ENCODE assay signal across 10 cellular contexts in the genomic region with DNA sequence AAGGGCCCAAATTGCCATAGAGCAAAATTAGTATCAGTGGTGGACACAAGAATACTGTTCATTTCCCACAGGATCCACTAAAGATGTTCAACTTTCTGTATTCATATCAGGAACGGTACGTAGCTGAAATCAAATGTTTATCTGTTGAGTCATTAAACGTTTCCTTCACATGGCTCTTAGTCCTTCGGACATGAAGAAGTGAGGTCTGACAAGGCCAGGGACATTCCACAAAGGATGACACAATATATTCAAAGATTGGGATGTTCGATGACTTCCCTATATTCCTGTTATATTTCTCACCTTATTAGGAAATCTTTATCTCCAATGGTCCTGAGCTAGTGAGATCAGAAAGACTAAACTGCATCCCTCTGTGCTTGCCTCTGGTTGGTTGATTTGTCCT.
A peak's percentile ranks its signal among the peaks of the same experiment; 100 is the strongest.
DNase-seq lines count a peak whose midpoint lies in the region; ATAC-seq, FAIRE-seq and TF ChIP-seq lines count a peak whose summit lies in the region.
"Had no signal": no experiment of that assay in that cellular context is flagged by ENCODE, and none has a peak within 500 bp of the region (broad histone marks: within the 10 kb centered on the region; RNA-seq: fewer than 3 reads in every experiment).

No MANE protein-coding gene starts in this region.

- H3K9me3 ChIP-seq in keratinocyte (ENCODE audit: control insufficient read depth, low read depth, low read length) (no peaks in the 10 kb centered on the region), small intestine (ENCODE audit: control insufficient read depth, low read depth) (no peaks in the 10 kb centered on the region)

- no peaks in the 10 kb centered on the region for H3K9me3 Mint-ChIP-seq in WTC11

- ATAC-seq in WTC11 (no peak), HG02571 (IDR thresholded peaks at IDR 0.05; ENCODE audit: unreplicated experiment) (no peak)

- no peaks in the 10 kb centered on the region for H3K9me1 ChIP-seq in keratinocyte (ENCODE audit: control insufficient read depth, extremely low read depth, insufficient read depth, low read length)

- DNase-seq in AG04449 (ENCODE audit: low read depth, low spot score) (peak; percentile 88), HFF-Myc (ENCODE audit: extremely low read depth, low read depth) (peak; percentile 67), keratinocyte (ENCODE audit: low read depth, low spot score) (no peak), WTC11 (ENCODE audit: low spot score) (no peak), small intestine (no peak), mesenteric fat pad (ENCODE audit: low spot score) (no peak)
- DNase-seq: Calu3; effector CD8-positive, alpha-beta T cell had no signal

- dilution Hi-C loops in keratinocyte (cut with MboI; ENCODE audit: extremely low pct_ligation_motif_present, low sequenced_read_pairs): no loop called here

- H3K4me1 ChIP-seq in keratinocyte (ENCODE audit: control insufficient read depth, extremely low read depth, insufficient read depth, low read length): peaks cover 9% of the 10 kb centered on the region
- H3K4me1 ChIP-seq in small intestine (ENCODE audit: control insufficient read depth in 2 of 2, insufficient read depth in 1 of 2, low read depth in 1 of 2, low read length in 1 of 2): peaks cover 0 to 3% of the 10 kb centered on the region in 2 donors

- no peak overlapping the region for H3K4me3 Mint-ChIP-seq in WTC11

- peaks cover 14% of the 10 kb centered on the region for H3K36me3 Mint-ChIP-seq in WTC11

- H3K79me2 ChIP-seq in keratinocyte (ENCODE audit: control insufficient read depth, insufficient read depth, low read length): no peaks in the 10 kb centered on the region

- peak; percentile 29 for FAIRE-seq in keratinocyte (lab: Jason Lieb, UNC)
- FAIRE-seq in small intestine (lab: Jason Lieb, UNC): no peak

- no peaks in the 10 kb centered on the region for H3K27me3 Mint-ChIP-seq in WTC11 (ENCODE audit: low read depth)

- H3K36me3 ChIP-seq in keratinocyte (ENCODE audit: control insufficient read depth in 2 of 2, extremely low read depth in 1 of 2, insufficient read depth in 2 of 2, low read length in 2 of 2) (peaks cover 21 to 31% of the 10 kb centered on the region in 2 experiments), small intestine (ENCODE audit: control insufficient read depth in 2 of 2, insufficient read depth in 2 of 2, low read length in 2 of 2) (peaks cover 0 to 7% of the 10 kb centered on the region in 2 donors)

- no peaks in the 10 kb centered on the region for H3K27me3 ChIP-seq in keratinocyte (ENCODE audit: control insufficient read depth, extremely low read depth, insufficient read depth, low read length)
- no peaks in the 10 kb centered on the region for H3K27me3 ChIP-seq in small intestine (ENCODE audit: control insufficient read depth in 2 of 2, insufficient read depth in 2 of 2, low read length in 2 of 2)

- peak overlapping the region; percentile 22 for H3K27ac ChIP-seq in angular gyrus (ENCODE audit: low read depth, low read length)
- no peak overlapping the region for H3K27ac ChIP-seq in keratinocyte (ENCODE audit: control insufficient read depth, insufficient read depth, low read length)
- peak overlapping the region in 1 of 2 donors; percentile 26 for H3K27ac ChIP-seq in small intestine (ENCODE audit: low read depth in 1 of 2, low read length in 1 of 2)

- H3K4me2 ChIP-seq in keratinocyte (ENCODE audit: control insufficient read depth, extremely low read depth, insufficient read depth, low read depth, low read length): no peak overlapping the region

- no peaks in the 10 kb centered on the region for H3K4me1 Mint-ChIP-seq in WTC11

- H2AFZ ChIP-seq in keratinocyte (ENCODE audit: control insufficient read depth, low read length): no peak overlapping the region

- no peak overlapping the region for H3K27ac Mint-ChIP-seq in WTC11

- TF ChIP-seq CTCF in AG04449 (IDR thresholded peaks at IDR 0.05; ENCODE audit: insufficient read depth, low read length, missing control alignments): no peak
- TF ChIP-seq CTCF in HFF-Myc (IDR thresholded peaks at IDR 0.05; ENCODE audit: low read depth, low read length, missing control alignments): no peak
- TF ChIP-seq CTCF in keratinocyte (optimal IDR thresholded peaks at IDR 0.05 in 1 of 3, IDR thresholded peaks at IDR 0.05 in 1 of 3, conservative IDR thresholded peaks at IDR 0.05 in 1 of 3; ENCODE audit: extremely low read depth in 1 of 3, insufficient read depth in 2 of 3, low read length in 3 of 3): no peak
- TF ChIP-seq CTCF in WTC11 (IDR thresholded peaks at IDR 0.05): no peak

- POLR2A ChIA-PET in AG04449 (lab: Yijun Ruan, JAX) (interaction anchor here (1.1 to 1.6 kb wide), 3 partner anchors 9 to 65 kb away, joined by 3 to 7 read pairs (median 4); no protein-coding TSS in a partner anchor), WTC11 (lab: Charles Lee) (no interaction called here)

- WGBS in small intestine, 3 donors: 62 to 80% (median 78%) methylated on average over 5 of the region's 5 CpGs

- no peak overlapping the region for H3K9ac ChIP-seq in keratinocyte (ENCODE audit: control insufficient read depth, extremely low read depth, insufficient read depth, low read length)

- H3K4me3 ChIP-seq in AG04449 (ENCODE audit: low read depth, low read length) (no peak overlapping the region), HFF-Myc (replicated peaks; ENCODE audit: low read depth, low read length) (no peak overlapping the region), keratinocyte (ENCODE audit: control insufficient read depth in 2 of 3, extremely low read depth in 1 of 3, insufficient read depth in 2 of 3, low read depth in 1 of 3, low read length in 3 of 3) (no peak overlapping the region), small intestine (ENCODE audit: low read depth in 1 of 2, low read length in 2 of 2) (no peak overlapping the region)

- no peaks in the 10 kb centered on the region for H4K20me1 ChIP-seq in keratinocyte (ENCODE audit: control insufficient read depth, extremely low read depth, insufficient read depth, low read length)

- CTCF ChIA-PET in AG04449 (lab: Yijun Ruan, JAX): interaction anchor here (0.9 to 5.9 kb wide), 6 partner anchors 8 to 301 kb away, joined by 3 to 39 read pairs (median 5); no protein-coding TSS in a partner anchor
- CTCF ChIA-PET in WTC11 (lab: Charles Lee): no interaction called here

TF ChIP-seq in WTC11, 78 proteins besides CTCF, POLR2A, EP300 and RAD21 (continues in another document):
- TF ChIP-seq SP1 (CRISPR knock-in tag; conservative IDR thresholded peaks at IDR 0.05): no peak
- no peak for TF ChIP-seq NFE2L1 (CRISPR knock-in tag; IDR thresholded peaks at IDR 0.05)
- TF ChIP-seq, protein P1, sequence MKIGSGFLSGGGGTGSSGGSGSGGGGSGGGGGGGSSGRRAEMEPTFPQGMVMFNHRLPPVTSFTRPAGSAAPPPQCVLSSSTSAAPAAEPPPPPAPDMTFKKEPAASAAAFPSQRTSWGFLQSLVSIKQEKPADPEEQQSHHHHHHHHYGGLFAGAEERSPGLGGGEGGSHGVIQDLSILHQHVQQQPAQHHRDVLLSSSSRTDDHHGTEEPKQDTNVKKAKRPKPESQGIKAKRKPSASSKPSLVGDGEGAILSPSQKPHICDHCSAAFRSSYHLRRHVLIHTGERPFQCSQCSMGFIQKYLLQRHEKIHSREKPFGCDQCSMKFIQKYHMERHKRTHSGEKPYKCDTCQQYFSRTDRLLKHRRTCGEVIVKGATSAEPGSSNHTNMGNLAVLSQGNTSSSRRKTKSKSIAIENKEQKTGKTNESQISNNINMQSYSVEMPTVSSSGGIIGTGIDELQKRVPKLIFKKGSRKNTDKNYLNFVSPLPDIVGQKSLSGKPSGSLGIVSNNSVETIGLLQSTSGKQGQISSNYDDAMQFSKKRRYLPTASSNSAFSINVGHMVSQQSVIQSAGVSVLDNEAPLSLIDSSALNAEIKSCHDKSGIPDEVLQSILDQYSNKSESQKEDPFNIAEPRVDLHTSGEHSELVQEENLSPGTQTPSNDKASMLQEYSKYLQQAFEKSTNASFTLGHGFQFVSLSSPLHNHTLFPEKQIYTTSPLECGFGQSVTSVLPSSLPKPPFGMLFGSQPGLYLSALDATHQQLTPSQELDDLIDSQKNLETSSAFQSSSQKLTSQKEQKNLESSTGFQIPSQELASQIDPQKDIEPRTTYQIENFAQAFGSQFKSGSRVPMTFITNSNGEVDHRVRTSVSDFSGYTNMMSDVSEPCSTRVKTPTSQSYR (CRISPR knock-in tag; IDR thresholded peaks at IDR 0.05): no peak
- TF ChIP-seq NR1H2 (CRISPR knock-in tag; IDR thresholded peaks at IDR 0.05): no peak
- TF ChIP-seq, protein P2, sequence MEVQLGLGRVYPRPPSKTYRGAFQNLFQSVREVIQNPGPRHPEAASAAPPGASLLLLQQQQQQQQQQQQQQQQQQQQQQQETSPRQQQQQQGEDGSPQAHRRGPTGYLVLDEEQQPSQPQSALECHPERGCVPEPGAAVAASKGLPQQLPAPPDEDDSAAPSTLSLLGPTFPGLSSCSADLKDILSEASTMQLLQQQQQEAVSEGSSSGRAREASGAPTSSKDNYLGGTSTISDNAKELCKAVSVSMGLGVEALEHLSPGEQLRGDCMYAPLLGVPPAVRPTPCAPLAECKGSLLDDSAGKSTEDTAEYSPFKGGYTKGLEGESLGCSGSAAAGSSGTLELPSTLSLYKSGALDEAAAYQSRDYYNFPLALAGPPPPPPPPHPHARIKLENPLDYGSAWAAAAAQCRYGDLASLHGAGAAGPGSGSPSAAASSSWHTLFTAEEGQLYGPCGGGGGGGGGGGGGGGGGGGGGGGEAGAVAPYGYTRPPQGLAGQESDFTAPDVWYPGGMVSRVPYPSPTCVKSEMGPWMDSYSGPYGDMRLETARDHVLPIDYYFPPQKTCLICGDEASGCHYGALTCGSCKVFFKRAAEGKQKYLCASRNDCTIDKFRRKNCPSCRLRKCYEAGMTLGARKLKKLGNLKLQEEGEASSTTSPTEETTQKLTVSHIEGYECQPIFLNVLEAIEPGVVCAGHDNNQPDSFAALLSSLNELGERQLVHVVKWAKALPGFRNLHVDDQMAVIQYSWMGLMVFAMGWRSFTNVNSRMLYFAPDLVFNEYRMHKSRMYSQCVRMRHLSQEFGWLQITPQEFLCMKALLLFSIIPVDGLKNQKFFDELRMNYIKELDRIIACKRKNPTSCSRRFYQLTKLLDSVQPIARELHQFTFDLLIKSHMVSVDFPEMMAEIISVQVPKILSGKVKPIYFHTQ (CRISPR knock-in tag; IDR thresholded peaks at IDR 0.05): no peak
- TF ChIP-seq, protein P3, sequence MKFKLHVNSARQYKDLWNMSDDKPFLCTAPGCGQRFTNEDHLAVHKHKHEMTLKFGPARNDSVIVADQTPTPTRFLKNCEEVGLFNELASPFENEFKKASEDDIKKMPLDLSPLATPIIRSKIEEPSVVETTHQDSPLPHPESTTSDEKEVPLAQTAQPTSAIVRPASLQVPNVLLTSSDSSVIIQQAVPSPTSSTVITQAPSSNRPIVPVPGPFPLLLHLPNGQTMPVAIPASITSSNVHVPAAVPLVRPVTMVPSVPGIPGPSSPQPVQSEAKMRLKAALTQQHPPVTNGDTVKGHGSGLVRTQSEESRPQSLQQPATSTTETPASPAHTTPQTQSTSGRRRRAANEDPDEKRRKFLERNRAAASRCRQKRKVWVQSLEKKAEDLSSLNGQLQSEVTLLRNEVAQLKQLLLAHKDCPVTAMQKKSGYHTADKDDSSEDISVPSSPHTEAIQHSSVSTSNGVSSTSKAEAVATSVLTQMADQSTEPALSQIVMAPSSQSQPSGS (CRISPR knock-in tag; IDR thresholded peaks at IDR 0.05; ENCODE audit: borderline replicate concordance, low read depth): no peak
- no peak for TF ChIP-seq ZNF423 (CRISPR knock-in tag; IDR thresholded peaks at IDR 0.05)
- no peak for TF ChIP-seq JAZF1 (CRISPR knock-in tag; IDR thresholded peaks at IDR 0.05)

Comparison
In these comparisons a context has a peak if more than half of its experiments do, and no peak if none do; other contexts are left out.
1. DNase-seq: peak in AG04449 (single experiment) and HFF-Myc (single experiment); none in keratinocyte (single experiment), WTC11 (single experiment), small intestine (single experiment) and mesenteric fat pad (single experiment).